In genomic region chr5:58274199-58274598, GRCh38 we compare ENCODE assay signal across 1 cellular context.
TF ChIP-seq lines count a peak whose summit lies in the region.

No MANE protein-coding gene starts in this region.

TF ChIP-seq in endothelial cell of umbilical vein, 7 proteins besides CTCF, POLR2A, EP300 and RAD21 (continued from another document):
- no peak for TF ChIP-seq MAX (IDR thresholded peaks at IDR 0.05; ENCODE audit: insufficient read depth, insufficient read length)
- peak; percentile 7 for TF ChIP-seq JUN (IDR thresholded peaks at IDR 0.05; ENCODE audit: borderline replicate concordance, insufficient read depth, insufficient read length, low read depth)
- TF ChIP-seq FOS (IDR thresholded peaks at IDR 0.05; ENCODE audit: borderline replicate concordance, insufficient read depth, low read length) = peak; percentile 69
- no peak for TF ChIP-seq MYC (IDR thresholded peaks at IDR 0.05; ENCODE audit: low read depth, low read length)
- TF ChIP-seq EZH2 (IDR thresholded peaks at IDR 0.05; ENCODE audit: borderline replicate concordance, low read depth, low read length, severe bottlenecking) = no peak
